ENCODE assay signal across 27 cellular contexts in genomic region chr3:125498630-125499029, GRCh38.
"Had no signal": no experiment of that assay in that cellular context is flagged by ENCODE, and none has a peak within 500 bp of the region (broad histone marks: within the 10 kb centered on the region; RNA-seq: fewer than 3 reads in every experiment).

No MANE protein-coding gene starts in this region.

- H3K27ac ChIP-seq: neutrophil, pancreas, psoas muscle, right lobe of liver, sigmoid colon, suprapubic skin, testis, tibial artery, transverse colon, upper lobe of right lung, uterus had no signal

- H3K9me3 ChIP-seq: neutrophil, pancreas, psoas muscle, right lobe of liver, sigmoid colon, suprapubic skin, testis, tibial artery, transverse colon, upper lobe of right lung, uterus had no signal

- H3K4me3 ChIP-seq: pancreas, psoas muscle, right lobe of liver, sigmoid colon, suprapubic skin, testis, tibial artery, transverse colon, upper lobe of right lung, uterus had no signal

- DNase-seq: naive thymus-derived CD8-positive, alpha-beta T cell; nephron progenitor cell; nucleus accumbens; pancreas; psoas muscle; right cardiac atrium; right lobe of liver; sigmoid colon; small intestine; stimulated activated CD4-positive, alpha-beta T cell treated with anti-CD3 and anti-CD28 coated beads, Interleukin-15, amount 100 ng/mL, for 24 hours; stimulated activated CD4-positive, alpha-beta T cell treated with anti-CD3 and anti-CD28 coated beads, Interleukin-2, amount 100 ng/mL, for 24 hours; stimulated activated CD4-positive, alpha-beta T cell treated with anti-CD3 and anti-CD28 coated beads, Interleukin-2, amount 100 ng/mL, for 48 hours; stimulated activated CD4-positive, alpha-beta T cell treated with anti-CD3 and anti-CD28 coated beads, Interleukin-4, amount 100 ng/mL, for 24 hours; stimulated activated CD8-positive, alpha-beta memory T cell treated with anti-CD3 and anti-CD28 coated beads, Interleukin-4, amount 100 ng/mL, for 48 hours; stimulated activated naive CD4-positive, alpha-beta T cell; stimulated activated naive CD8-positive, alpha-beta T cell treated with anti-CD3 and anti-CD28 coated beads, Interleukin-15, amount 100 ng/mL, for 72 hours; stimulated activated naive CD8-positive, alpha-beta T cell treated with anti-CD3 and anti-CD28 coated beads, Interleukin-15, Interleukin-2, amounts not matched to agents 100 U/mL and 50 U/mL, for 24 hours; substantia nigra; testis; tibial artery; transverse colon; upper lobe of right lung; uterus had no signal

- ATAC-seq: naive thymus-derived CD8-positive, alpha-beta T cell; natural killer cell treated with Interleukin-12 subunit alpha and Interleukin-12 subunit beta and Interleukin-15 and Interleukin-18, amount 100 ng/mL, for 72 hours; pancreas; psoas muscle; right cardiac atrium; right lobe of liver; stimulated activated memory B cell treated with anti-CD40 and anti-IgM and Interleukin-4, amounts not matched to agents 10 μg/mL and 1 μg/mL and 100 μg/mL, for 72 hours; stimulated activated naive CD8-positive, alpha-beta T cell treated with anti-CD3 and anti-CD28 coated beads, Interleukin-15, amount 100 ng/mL, for 72 hours; stimulated activated naive CD8-positive, alpha-beta T cell treated with anti-CD3 and anti-CD28 coated beads, Interleukin-15, Interleukin-2, amounts not matched to agents 100 U/mL and 50 U/mL, for 24 hours; upper lobe of right lung had no signal

- H3K27me3 ChIP-seq: neutrophil, pancreas, right lobe of liver, sigmoid colon, suprapubic skin, testis, tibial artery, transverse colon, upper lobe of right lung, uterus had no signal

- H3K36me3 ChIP-seq: uterus had no signal

- H3K4me1 ChIP-seq: pancreas, psoas muscle, right lobe of liver, sigmoid colon, suprapubic skin, testis, tibial artery, transverse colon, upper lobe of right lung, uterus had no signal
